ENCODE assay signal across 8 cellular contexts in the genomic region with DNA sequence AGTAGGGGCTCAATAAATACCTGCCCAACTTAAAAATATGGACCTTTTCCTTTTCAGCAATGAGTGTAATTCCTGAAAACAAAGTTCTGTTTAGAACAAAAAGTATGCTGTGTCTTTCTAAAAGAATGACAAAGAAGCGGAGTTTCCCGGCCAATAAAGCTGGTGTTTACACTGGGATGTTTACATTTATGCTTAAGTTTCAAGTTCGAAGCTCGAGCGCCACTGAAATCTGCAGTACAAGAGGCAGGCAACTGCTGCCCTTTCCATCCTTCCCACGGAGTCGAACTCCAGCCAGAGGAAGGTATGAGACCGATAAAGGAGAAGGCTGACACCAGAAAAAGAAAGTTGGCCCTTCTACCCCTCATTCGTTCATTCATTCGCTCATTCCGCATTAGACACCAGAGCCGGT. TPM values are rescaled to one million over a fixed set of nuclear protein-coding genes. Genes with fewer than 3 reads are reported as not detected.
DNase-seq lines count a peak whose midpoint lies in the region; ATAC-seq and TF ChIP-seq lines count a peak whose summit lies in the region.

No MANE protein-coding gene starts in this region.

- no peak for ATAC-seq in CD8-positive, alpha-beta T cell
- ATAC-seq in GM21447 (IDR thresholded peaks at IDR 0.05; ENCODE audit: unreplicated experiment), result no peak
- ATAC-seq in GM19035 (IDR thresholded peaks at IDR 0.05; ENCODE audit: unreplicated experiment), result no peak

- intact Hi-C loops in CD8-positive, alpha-beta T cell (cut with DNase I, micrococcal nuclease), result loop anchor here (2.0 to 10.0 kb wide), 9 partner anchors 81 to 974 kb away; a partner anchor contains a TSS
- intact Hi-C loops in dendritic cell treated with granulocyte-macrophage colony-stimulating factor and Interleukin-4, amounts not matched to agents 40 ng/mL and 50 ng/mL, for 4 days (cut with micrococcal nuclease), result loop anchor here (5.0 kb wide), 1 partner anchor 524 kb away; a partner anchor contains a TSS

- no peak for DNase-seq in CD8-positive, alpha-beta T cell
- DNase-seq in neural crest cell (ENCODE audit: low read depth, low spot score) (no peak), NCI-H1417 treated with DMSO at 0.1 percent for 48 hours (lab: John Stamatoyannopoulos, UW) (no peak), NCI-H1694 treated with DMSO at 0.1 percent for 48 hours (lab: John Stamatoyannopoulos, UW) (no peak)

- CTCF ChIA-PET in CD8-positive, alpha-beta T cell (lab: Charles Lee), result no interaction called here

- H3K36me3 Mint-ChIP-seq in CD8-positive, alpha-beta T cell, result peaks cover 7% of the 10 kb centered on the region
- peaks cover 8% of the 10 kb centered on the region for H3K36me3 Mint-ChIP-seq in dendritic cell treated with granulocyte-macrophage colony-stimulating factor and Interleukin-4, amounts not matched to agents 40 ng/mL and 50 ng/mL, for 4 days (ENCODE audit: low read depth)
- no peaks in the 10 kb centered on the region for H3K36me3 Mint-ChIP-seq in neural crest cell (ENCODE audit: low read depth)

- peak overlapping the region; percentile 92 for H3K4me3 Mint-ChIP-seq in CD8-positive, alpha-beta T cell
- H3K4me3 Mint-ChIP-seq in dendritic cell treated with granulocyte-macrophage colony-stimulating factor and Interleukin-4, amounts not matched to agents 40 ng/mL and 50 ng/mL, for 4 days, result peak overlapping the region; percentile 72
- H3K4me3 Mint-ChIP-seq in neural crest cell, result peak overlapping the region; percentile 94

- H4K20me1 ChIP-seq in KMS-11 (ENCODE audit: insufficient read depth), result no peaks in the 10 kb centered on the region

- H3K9me3 Mint-ChIP-seq in CD8-positive, alpha-beta T cell, result no peaks in the 10 kb centered on the region
- no peaks in the 10 kb centered on the region for H3K9me3 Mint-ChIP-seq in dendritic cell treated with granulocyte-macrophage colony-stimulating factor and Interleukin-4, amounts not matched to agents 40 ng/mL and 50 ng/mL, for 4 days
- H3K9me3 Mint-ChIP-seq in neural crest cell, result no peaks in the 10 kb centered on the region

- H3K4me3 ChIP-seq in CD8-positive, alpha-beta T cell (ENCODE audit: low read depth, low read length), result peak overlapping the region; percentile 44
- H3K4me3 ChIP-seq in KMS-11 (IDR thresholded peaks at IDR 0.05; ENCODE audit: insufficient read depth, low read depth, low read length), result no peak overlapping the region

- H3K9me3 ChIP-seq in CD8-positive, alpha-beta T cell (ENCODE audit: low read length), result no peaks in the 10 kb centered on the region

- peak overlapping the region; percentile 97 for H3K4me2 ChIP-seq in KMS-11

- peaks cover 3% of the 10 kb centered on the region for H3K36me3 ChIP-seq in CD8-positive, alpha-beta T cell (ENCODE audit: insufficient read depth, low read length)
- H3K36me3 ChIP-seq in KMS-11 (ENCODE audit: insufficient read depth), result no peaks in the 10 kb centered on the region

- peaks cover 24% of the 10 kb centered on the region for H3K79me2 ChIP-seq in KMS-11 (ENCODE audit: insufficient read depth, low read depth)

- peak overlapping the region; percentile 84 for H3K27ac ChIP-seq in CD8-positive, alpha-beta T cell (ENCODE audit: low read depth, low read length)
- H3K27ac ChIP-seq in KMS-11, result peak overlapping the region; percentile 86

- no peak for TF ChIP-seq CTCF in CD8-positive, alpha-beta T cell (IDR thresholded peaks at IDR 0.05)
- no peak for TF ChIP-seq CTCF in KMS-11 (conservative IDR thresholded peaks at IDR 0.05; ENCODE audit: low read depth, low read length)
- no peak for TF ChIP-seq CTCF in neural crest cell (conservative IDR thresholded peaks at IDR 0.05)

- no peaks in the 10 kb centered on the region for H3K27me3 ChIP-seq in CD8-positive, alpha-beta T cell (ENCODE audit: insufficient read depth, low read length)
- H3K27me3 ChIP-seq in KMS-11 (ENCODE audit: insufficient read depth, low read depth), result no peaks in the 10 kb centered on the region

- peak overlapping the region; percentile 99 for H3K27ac Mint-ChIP-seq in CD8-positive, alpha-beta T cell
- peak overlapping the region; percentile 89 for H3K27ac Mint-ChIP-seq in dendritic cell treated with granulocyte-macrophage colony-stimulating factor and Interleukin-4, amounts not matched to agents 40 ng/mL and 50 ng/mL, for 4 days
- H3K27ac Mint-ChIP-seq in neural crest cell (ENCODE audit: unreplicated experiment), result peak overlapping the region; percentile 91

- H3K9ac ChIP-seq in KMS-11, result peak overlapping the region; percentile 76

- peaks cover 23% of the 10 kb centered on the region for H3K4me1 Mint-ChIP-seq in CD8-positive, alpha-beta T cell (ENCODE audit: low read depth)
- peaks cover 10% of the 10 kb centered on the region for H3K4me1 Mint-ChIP-seq in dendritic cell treated with granulocyte-macrophage colony-stimulating factor and Interleukin-4, amounts not matched to agents 40 ng/mL and 50 ng/mL, for 4 days (ENCODE audit: low read depth)
- H3K4me1 Mint-ChIP-seq in neural crest cell, result peaks cover 14% of the 10 kb centered on the region

- peak overlapping the region; percentile 87 for H2AFZ ChIP-seq in KMS-11 (ENCODE audit: low read depth)

- H3K4me1 ChIP-seq in CD8-positive, alpha-beta T cell (ENCODE audit: insufficient read depth, low read length), result peaks cover 18% of the 10 kb centered on the region
- H3K4me1 ChIP-seq in KMS-11 (ENCODE audit: low read depth, poor library complexity, severe bottlenecking), result peaks cover 22% of the 10 kb centered on the region

- H3K27me3 Mint-ChIP-seq in CD8-positive, alpha-beta T cell (ENCODE audit: low read depth), result no peaks in the 10 kb centered on the region
- H3K27me3 Mint-ChIP-seq in dendritic cell treated with granulocyte-macrophage colony-stimulating factor and Interleukin-4, amounts not matched to agents 40 ng/mL and 50 ng/mL, for 4 days, result no peaks in the 10 kb centered on the region
- peaks cover 17% of the 10 kb centered on the region for H3K27me3 Mint-ChIP-seq in neural crest cell (ENCODE audit: low read depth)

- POLR2A ChIA-PET in CD8-positive, alpha-beta T cell (lab: Charles Lee), result interaction anchor here (1.7 kb wide), 1 partner anchor 88 kb away, joined by 5 read pairs; no protein-coding TSS in a partner anchor

RNA-seq across cellular contexts. Expression of a gene that starts 1.0 kb away (rescaled TPM):
- total RNA-seq in CD8-positive, alpha-beta T cell, result 10 to 100 TPM; 28.5 to 29.5 TPM
- 69.1 and 69.3 TPM in 2 replicates for total RNA-seq in neural crest cell

RNA-seq across cellular contexts. Expression of a gene that starts 8.6 kb away (rescaled TPM):
- not detected for total RNA-seq in CD8-positive, alpha-beta T cell
- total RNA-seq in neural crest cell, result not detected in 2 replicates

RNA-seq across cellular contexts. Expression of a gene that starts 35.7 kb away (rescaled TPM):
- not detected for total RNA-seq in CD8-positive, alpha-beta T cell
- not detected in 2 replicates for total RNA-seq in neural crest cell
